ENCODE assay signal across 13 cellular contexts in the genomic region with DNA sequence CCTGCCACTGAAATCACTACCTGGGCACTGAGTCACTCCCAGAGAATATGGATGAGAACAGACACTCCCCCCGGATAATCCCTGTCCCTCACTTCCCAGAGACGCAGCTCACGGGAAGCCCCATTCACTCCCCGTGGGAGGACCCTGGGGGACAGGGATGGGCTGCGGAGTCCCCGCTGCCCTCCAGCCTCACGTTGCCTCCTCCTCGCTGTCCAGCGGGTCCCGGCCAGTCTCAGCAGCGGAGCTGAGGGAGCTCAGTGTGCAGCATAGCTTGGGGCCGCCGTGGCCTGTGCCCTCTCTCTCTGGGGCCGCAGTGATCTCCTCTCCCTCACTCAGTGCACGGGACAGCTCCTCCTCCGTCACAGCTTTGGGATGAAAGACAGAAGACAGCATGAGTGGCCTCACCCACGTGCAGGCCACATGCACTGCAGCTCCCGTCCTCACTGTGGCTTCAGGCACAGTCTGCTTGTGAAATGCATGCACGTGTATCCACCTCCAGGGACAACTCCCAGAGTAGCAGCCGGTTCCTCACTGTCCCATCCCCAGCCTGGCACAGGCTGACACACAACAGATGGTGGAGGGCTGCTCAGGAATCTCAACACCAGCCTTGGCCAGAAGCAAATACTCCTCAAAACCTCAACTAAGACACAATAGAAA. TPM values are rescaled to one million over a fixed set of nuclear protein-coding genes. Genes with fewer than 3 reads are reported as not detected.
DNase-seq lines count a peak whose midpoint lies in the region; ATAC-seq and TF ChIP-seq lines count a peak whose summit lies in the region.
"Had no signal": no experiment of that assay in that cellular context is flagged by ENCODE, and none has a peak within 500 bp of the region (broad histone marks: within the 10 kb centered on the region; RNA-seq: fewer than 3 reads in every experiment).

No MANE protein-coding gene starts in this region.

- peaks cover 5% of the 10 kb centered on the region for H3K36me3 Mint-ChIP-seq in T-cell

- no peak overlapping the region for H3K4me2 ChIP-seq in IMR-90 (ENCODE audit: low read depth, low read length)

- no peak for TF ChIP-seq RAD21 in IMR-90 (IDR thresholded peaks at IDR 0.05; ENCODE audit: low read length)

- H3K36me3 ChIP-seq in IMR-90 (ENCODE audit: control insufficient read depth, insufficient read depth, low read length) = peaks cover 15% of the 10 kb centered on the region; the same call in 1 of the 2 replicates

- intact Hi-C loops in IMR-90 (cut with micrococcal nuclease) = loop anchor here (10.0 kb wide), 1 partner anchor 153 kb away; no protein-coding TSS in a partner anchor

- H3K4ac ChIP-seq in IMR-90 (ENCODE audit: low read depth, low read length) = no peak overlapping the region

- POLR2A ChIA-PET in IMR-90 (lab: Charles Lee; ENCODE audit: unreplicated experiment) (no interaction called here), T-cell (lab: Charles Lee) (no interaction called here)

- CTCF ChIA-PET in IMR-90 (lab: Yijun Ruan, JAX) = no interaction called here
- CTCF ChIA-PET in T-cell (lab: Charles Lee) = no interaction called here

- no TSS peak for BruUV-seq in IMR-90 (replicated peaks; lab: Mats Ljungman, UMichigan)

- no peak overlapping the region for H2BK20ac ChIP-seq in IMR-90 (ENCODE audit: low read depth, low read length)

- no peak overlapping the region for H2AK9ac ChIP-seq in IMR-90 (replicated peaks; ENCODE audit: low read depth, low read length, poor library complexity)

- peaks cover 11% of the 10 kb centered on the region for H4K20me1 ChIP-seq in IMR-90 (ENCODE audit: insufficient read depth, low read length)

- H2AK5ac ChIP-seq in IMR-90 (ENCODE audit: low read depth, low read length) = no peak overlapping the region

- no peaks in the 10 kb centered on the region for H3K4me1 ChIP-seq in IMR-90 (ENCODE audit: control insufficient read depth, insufficient read depth, low read length)
- H3K4me1 ChIP-seq: body of pancreas had no signal

- H3K27me3 ChIP-seq in IMR-90 (ENCODE audit: control insufficient read depth, insufficient read depth, low read length) = no peaks in the 10 kb centered on the region
- H3K27me3 ChIP-seq: body of pancreas had no signal

- H3K56ac ChIP-seq in IMR-90 (ENCODE audit: extremely low read depth, insufficient read depth, low read length) = no peak overlapping the region

- H3K4me1 Mint-ChIP-seq in T-cell = peaks cover 0 to 2% (median 0%) of the 10 kb centered on the region in 3 donors

- H4K8ac ChIP-seq in IMR-90 (ENCODE audit: low read depth in 2 of 2, low read length in 2 of 2) = no peak overlapping the region

- H3K9me3 Mint-ChIP-seq in T-cell = no peaks in the 10 kb centered on the region

- H4K5ac ChIP-seq in IMR-90 (ENCODE audit: low read depth, low read length) = no peak overlapping the region

- no peak overlapping the region for H2AFZ ChIP-seq in IMR-90 (replicated peaks; ENCODE audit: low read length, poor library complexity)

- no peak overlapping the region for H3K4me3 Mint-ChIP-seq in T-cell

- H3K14ac ChIP-seq in IMR-90 (replicated peaks; ENCODE audit: low read depth, low read length) = no peak overlapping the region

- H3K27me3 Mint-ChIP-seq in T-cell = no peaks in the 10 kb centered on the region

- no peak for TF ChIP-seq POLR2A in IMR-90 (IDR thresholded peaks at IDR 0.05; ENCODE audit: low read depth, low read length)

- dilution Hi-C loops in IMR-90 (cut with HindIII; ENCODE audit: low sequenced_read_pairs, unreplicated experiment) = no loop called here

- H2BK15ac ChIP-seq in IMR-90 (ENCODE audit: low read depth, low read length) = no peak overlapping the region

- DNase-seq in DMS 273 (lab: John Stamatoyannopoulos, UW; ENCODE audit: unreplicated experiment) (peak; percentile 95), IMR-90 (peak; percentile 15), cerebellum (ENCODE audit: low spot score) (peak; percentile 84), myocyte (ENCODE audit: low read depth) (peak; percentile 83), T-cell (no peak), OCI-M1 (lab: John Stamatoyannopoulos, UW) (no peak)
- DNase-seq: activated CD4-positive, CD25-positive, alpha-beta regulatory T cell; body of pancreas; COR-L47; erythroblast; NCI-H1092 treated with DMSO at 0.1 percent for 48 hours had no signal

- no peak overlapping the region for H3K18ac ChIP-seq in IMR-90 (ENCODE audit: low read depth, low read length)

- H3K9ac ChIP-seq in IMR-90 (ENCODE audit: low read depth, low read length) = no peak overlapping the region

- H3K23ac ChIP-seq in IMR-90 (ENCODE audit: low read depth, low read length) = no peak overlapping the region

- H3K27ac ChIP-seq in IMR-90 (ENCODE audit: insufficient read depth, low read length) = no peak overlapping the region
- H3K27ac ChIP-seq: body of pancreas had no signal

- H3K4me3 ChIP-seq in IMR-90 (ENCODE audit: insufficient read depth, low read depth, low read length) = no peak overlapping the region
- H3K4me3 ChIP-seq: body of pancreas had no signal

- no peaks in the 10 kb centered on the region for H3K79me1 ChIP-seq in IMR-90 (ENCODE audit: low read depth in 1 of 2, low read length in 2 of 2)

- TF ChIP-seq CTCF in IMR-90 (conservative IDR thresholded peaks at IDR 0.05; ENCODE audit: low read depth, low read length) = no peak

- H3K27ac Mint-ChIP-seq in T-cell = no peak overlapping the region

- no peak overlapping the region for H2BK120ac ChIP-seq in IMR-90 (ENCODE audit: low read depth, low read length)

- no peak for ATAC-seq in IMR-90 (ENCODE audit: low read depth)
- ATAC-seq in HG03565 (IDR thresholded peaks at IDR 0.05; ENCODE audit: unreplicated experiment) = no peak
- ATAC-seq in T-cell (replicated peaks in 1 of 4) = no peak
- no peak for ATAC-seq in GM18498 (IDR thresholded peaks at IDR 0.05; ENCODE audit: unreplicated experiment)
- ATAC-seq: body of pancreas had no signal

- H3K9me1 ChIP-seq in IMR-90 (ENCODE audit: insufficient read depth, low read length) = no peaks in the 10 kb centered on the region

- in situ Hi-C loops in IMR-90 (cut with MboI; ENCODE audit: low sequenced_read_pairs) = no loop called here

- no peak overlapping the region for H4K91ac ChIP-seq in IMR-90 (ENCODE audit: insufficient read depth, low read depth, low read length)

- H3K9me3 ChIP-seq in IMR-90 (ENCODE audit: control insufficient read depth, insufficient read depth, low read length) = no peaks in the 10 kb centered on the region
- H3K9me3 ChIP-seq: body of pancreas had no signal

- no peak overlapping the region for H2BK5ac ChIP-seq in IMR-90 (ENCODE audit: low read depth, low read length, poor library complexity, severe bottlenecking)

- WGBS in IMR-90 (ENCODE audit: extremely low coverage in 2 of 2, insufficient read length in 1 of 2), 2 experiments = 78% methylated on average over 8 of the region's 20 CpGs; no CpG with 5 or more reads in 1 of the 2 experiments

TF ChIP-seq in IMR-90, 13 proteins besides CTCF, POLR2A, EP300 and RAD21:
- TF ChIP-seq RCOR1 (IDR thresholded peaks at IDR 0.05; ENCODE audit: insufficient replicate concordance, low read length) (no peak), BHLHE40 (IDR thresholded peaks at IDR 0.05; ENCODE audit: low read depth, low read length) (peak; percentile 38; the same call in 1 of the 2 replicates), RFX5 (IDR thresholded peaks at IDR 0.05; ENCODE audit: low read depth, low read length) (no peak), MAFK (IDR thresholded peaks at IDR 0.05; ENCODE audit: low read depth, low read length) (no peak), FOS (IDR thresholded peaks at IDR 0.05; ENCODE audit: low read depth, low read length) (no peak), MXI1 (IDR thresholded peaks at IDR 0.05; ENCODE audit: borderline replicate concordance, low read depth, low read length) (no peak; the same call in 1 of the 2 replicates), MAZ (IDR thresholded peaks at IDR 0.05; ENCODE audit: borderline replicate concordance, low read depth, low read length) (no peak)
- TF ChIP-seq, protein P1, sequence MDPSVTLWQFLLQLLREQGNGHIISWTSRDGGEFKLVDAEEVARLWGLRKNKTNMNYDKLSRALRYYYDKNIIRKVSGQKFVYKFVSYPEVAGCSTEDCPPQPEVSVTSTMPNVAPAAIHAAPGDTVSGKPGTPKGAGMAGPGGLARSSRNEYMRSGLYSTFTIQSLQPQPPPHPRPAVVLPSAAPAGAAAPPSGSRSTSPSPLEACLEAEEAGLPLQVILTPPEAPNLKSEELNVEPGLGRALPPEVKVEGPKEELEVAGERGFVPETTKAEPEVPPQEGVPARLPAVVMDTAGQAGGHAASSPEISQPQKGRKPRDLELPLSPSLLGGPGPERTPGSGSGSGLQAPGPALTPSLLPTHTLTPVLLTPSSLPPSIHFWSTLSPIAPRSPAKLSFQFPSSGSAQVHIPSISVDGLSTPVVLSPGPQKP (IDR thresholded peaks at IDR 0.05; ENCODE audit: borderline replicate concordance, low read depth, low read length) = no peak

RNA-seq across cellular contexts. Expression of gene CFAP410, which starts 7.4 kb away (rescaled TPM):
- total RNA-seq in IMR-90 (2012; rRNA removed) (3.3 and 3.8 TPM in 2 replicates), cerebellum (9.3 TPM), myocyte (28.1 and 38.0 TPM in 2 replicates), T-cell (10 to 100 TPM; 58.8 to 72.1 (median 60.8) TPM)
- polyA plus RNA-seq in IMR-90 (2012; rRNA removed) = 10.3 and 12.4 TPM in 2 replicates
- 18.3 and 20.2 TPM in 2 replicates for polyA plus RNA-seq in IMR-90 (2012; cell fraction: cytosol; rRNA removed)
- 43.6 and 107 TPM in 2 replicates for polyA plus RNA-seq in IMR-90 (2012; cell fraction: nucleus; rRNA removed; ENCODE audit: low replicate concordance)
- polyA plus RNA-seq in myocyte (2012) = 28.1 TPM

RNA-seq across cellular contexts. Expression of gene TRPM2, which starts 21.6 kb away (rescaled TPM):
- total RNA-seq in IMR-90 (2012; rRNA removed) = not detected in 2 replicates
- not detected in 2 replicates for polyA plus RNA-seq in IMR-90 (2012; rRNA removed)
- polyA plus RNA-seq in IMR-90 (2012; cell fraction: cytosol; rRNA removed) = not detected in 2 replicates
- polyA plus RNA-seq in IMR-90 (2012; cell fraction: nucleus; rRNA removed; ENCODE audit: low replicate concordance) = 0.05 TPM in 1 of 2 replicates, not detected in the other
- 4.0 TPM for total RNA-seq in cerebellum
- total RNA-seq in myocyte = not detected in 2 replicates
- polyA plus RNA-seq in myocyte (2012) = 0.03 TPM
- total RNA-seq in T-cell = 1 to 10 TPM; 1.2 to 8.6 (median 3.6) TPM

RNA-seq across cellular contexts. Expression of gene PFKL, which starts 31.9 kb away (rescaled TPM):
- 100 and 103 TPM in 2 replicates for total RNA-seq in IMR-90 (2012; rRNA removed)
- polyA plus RNA-seq in IMR-90 (2012; rRNA removed) = 126 and 131 TPM in 2 replicates
- polyA plus RNA-seq in IMR-90 (2012; cell fraction: cytosol; rRNA removed) = 121 and 205 TPM in 2 replicates
- 315 and 685 TPM in 2 replicates for polyA plus RNA-seq in IMR-90 (2012; cell fraction: nucleus; rRNA removed; ENCODE audit: low replicate concordance)
- total RNA-seq in cerebellum = 77.6 TPM
- total RNA-seq in myocyte = 186 and 244 TPM in 2 replicates
- 186 TPM for polyA plus RNA-seq in myocyte (2012)
- total RNA-seq in T-cell = 100 to 1,000 TPM; 125 to 200 (median 162) TPM

RNA-seq across cellular contexts. Expression of gene AIRE, which starts 46.1 kb away (rescaled TPM):
- total RNA-seq in IMR-90 (2012; rRNA removed) (not detected in 2 replicates), cerebellum (0.09 TPM), myocyte (9.7 and 21.4 TPM in 2 replicates), T-cell (1 to 10 TPM in 1 of 5 donors, under 1 TPM in 3, not detected in 1; 0.10 to 1.2 (median 0.47) TPM)
- polyA plus RNA-seq in IMR-90 (2012; rRNA removed) = 0.03 and 0.05 TPM in 2 replicates
- not detected in 2 replicates for polyA plus RNA-seq in IMR-90 (2012; cell fraction: cytosol; rRNA removed)
- polyA plus RNA-seq in IMR-90 (2012; cell fraction: nucleus; rRNA removed; ENCODE audit: low replicate concordance) = 0.54 and 0.91 TPM in 2 replicates
- 9.9 TPM for polyA plus RNA-seq in myocyte (2012)

Comparison
In these comparisons a context has a peak if more than half of its experiments do, and no peak if none do; other contexts are left out.
1. DNase-seq: peak in DMS 273 (single experiment), IMR-90 (single experiment), cerebellum (single experiment) and myocyte (single experiment); none in T-cell (0 of 34) and OCI-M1 (single experiment).